In the genomic region with DNA sequence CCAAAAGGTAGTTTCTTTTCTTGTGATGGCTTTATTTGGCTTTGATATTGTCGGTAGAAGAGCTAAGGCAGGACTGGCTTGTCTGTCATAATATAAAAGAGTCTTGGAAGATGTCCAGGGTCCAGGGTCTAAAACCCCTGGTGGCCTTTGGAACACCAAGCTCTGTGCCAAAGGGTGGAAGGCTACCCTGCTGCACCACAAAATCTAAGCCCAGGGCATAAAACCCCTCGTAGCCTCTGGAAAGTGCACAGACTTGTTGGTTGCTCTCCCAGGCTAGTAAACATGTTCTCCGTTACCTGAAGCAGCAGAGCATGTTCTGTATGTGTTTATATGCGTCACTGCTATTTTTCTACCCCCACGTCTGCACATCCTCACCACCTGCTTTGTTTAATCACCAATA, we compare ENCODE assay signal across 3 cellular contexts.
TF ChIP-seq lines count a peak whose summit lies in the region.

No MANE protein-coding gene starts in this region.

TF ChIP-seq in liver, 16 proteins besides CTCF, POLR2A, EP300 and RAD21:
- peak; percentile 89 for TF ChIP-seq HNF4G (IDR thresholded peaks at IDR 0.05)
- TF ChIP-seq SP1 (IDR thresholded peaks at IDR 0.05) = peak; percentile 89
- TF ChIP-seq, protein P1, sequence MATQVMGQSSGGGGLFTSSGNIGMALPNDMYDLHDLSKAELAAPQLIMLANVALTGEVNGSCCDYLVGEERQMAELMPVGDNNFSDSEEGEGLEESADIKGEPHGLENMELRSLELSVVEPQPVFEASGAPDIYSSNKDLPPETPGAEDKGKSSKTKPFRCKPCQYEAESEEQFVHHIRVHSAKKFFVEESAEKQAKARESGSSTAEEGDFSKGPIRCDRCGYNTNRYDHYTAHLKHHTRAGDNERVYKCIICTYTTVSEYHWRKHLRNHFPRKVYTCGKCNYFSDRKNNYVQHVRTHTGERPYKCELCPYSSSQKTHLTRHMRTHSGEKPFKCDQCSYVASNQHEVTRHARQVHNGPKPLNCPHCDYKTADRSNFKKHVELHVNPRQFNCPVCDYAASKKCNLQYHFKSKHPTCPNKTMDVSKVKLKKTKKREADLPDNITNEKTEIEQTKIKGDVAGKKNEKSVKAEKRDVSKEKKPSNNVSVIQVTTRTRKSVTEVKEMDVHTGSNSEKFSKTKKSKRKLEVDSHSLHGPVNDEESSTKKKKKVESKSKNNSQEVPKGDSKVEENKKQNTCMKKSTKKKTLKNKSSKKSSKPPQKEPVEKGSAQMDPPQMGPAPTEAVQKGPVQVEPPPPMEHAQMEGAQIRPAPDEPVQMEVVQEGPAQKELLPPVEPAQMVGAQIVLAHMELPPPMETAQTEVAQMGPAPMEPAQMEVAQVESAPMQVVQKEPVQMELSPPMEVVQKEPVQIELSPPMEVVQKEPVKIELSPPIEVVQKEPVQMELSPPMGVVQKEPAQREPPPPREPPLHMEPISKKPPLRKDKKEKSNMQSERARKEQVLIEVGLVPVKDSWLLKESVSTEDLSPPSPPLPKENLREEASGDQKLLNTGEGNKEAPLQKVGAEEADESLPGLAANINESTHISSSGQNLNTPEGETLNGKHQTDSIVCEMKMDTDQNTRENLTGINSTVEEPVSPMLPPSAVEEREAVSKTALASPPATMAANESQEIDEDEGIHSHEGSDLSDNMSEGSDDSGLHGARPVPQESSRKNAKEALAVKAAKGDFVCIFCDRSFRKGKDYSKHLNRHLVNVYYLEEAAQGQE (IDR thresholded peaks at IDR 0.05) = no peak
- TF ChIP-seq RXRA (IDR thresholded peaks at IDR 0.05) = peak; percentile 50 to 63
- TF ChIP-seq HNF4A (conservative IDR thresholded peaks at IDR 0.05) = peak; percentile 89 to 96
- peak in 1 of 2 donors; percentile 44 for TF ChIP-seq JUND (IDR thresholded peaks at IDR 0.05)
- TF ChIP-seq, protein P2, sequence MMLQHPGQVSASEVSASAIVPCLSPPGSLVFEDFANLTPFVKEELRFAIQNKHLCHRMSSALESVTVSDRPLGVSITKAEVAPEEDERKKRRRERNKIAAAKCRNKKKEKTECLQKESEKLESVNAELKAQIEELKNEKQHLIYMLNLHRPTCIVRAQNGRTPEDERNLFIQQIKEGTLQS (IDR thresholded peaks at IDR 0.05) = no peak

TF ChIP-seq in HepG2, 621 proteins besides CTCF, POLR2A, EP300 and RAD21 (continues in another document):
- TF ChIP-seq, protein P3, sequence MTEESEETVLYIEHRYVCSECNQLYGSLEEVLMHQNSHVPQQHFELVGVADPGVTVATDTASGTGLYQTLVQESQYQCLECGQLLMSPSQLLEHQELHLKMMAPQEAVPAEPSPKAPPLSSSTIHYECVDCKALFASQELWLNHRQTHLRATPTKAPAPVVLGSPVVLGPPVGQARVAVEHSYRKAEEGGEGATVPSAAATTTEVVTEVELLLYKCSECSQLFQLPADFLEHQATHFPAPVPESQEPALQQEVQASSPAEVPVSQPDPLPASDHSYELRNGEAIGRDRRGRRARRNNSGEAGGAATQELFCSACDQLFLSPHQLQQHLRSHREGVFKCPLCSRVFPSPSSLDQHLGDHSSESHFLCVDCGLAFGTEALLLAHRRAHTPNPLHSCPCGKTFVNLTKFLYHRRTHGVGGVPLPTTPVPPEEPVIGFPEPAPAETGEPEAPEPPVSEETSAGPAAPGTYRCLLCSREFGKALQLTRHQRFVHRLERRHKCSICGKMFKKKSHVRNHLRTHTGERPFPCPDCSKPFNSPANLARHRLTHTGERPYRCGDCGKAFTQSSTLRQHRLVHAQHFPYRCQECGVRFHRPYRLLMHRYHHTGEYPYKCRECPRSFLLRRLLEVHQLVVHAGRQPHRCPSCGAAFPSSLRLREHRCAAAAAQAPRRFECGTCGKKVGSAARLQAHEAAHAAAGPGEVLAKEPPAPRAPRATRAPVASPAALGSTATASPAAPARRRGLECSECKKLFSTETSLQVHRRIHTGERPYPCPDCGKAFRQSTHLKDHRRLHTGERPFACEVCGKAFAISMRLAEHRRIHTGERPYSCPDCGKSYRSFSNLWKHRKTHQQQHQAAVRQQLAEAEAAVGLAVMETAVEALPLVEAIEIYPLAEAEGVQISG (CRISPR knock-in tag; IDR thresholded peaks at IDR 0.05) = no peak
- TF ChIP-seq ZNF572 (CRISPR knock-in tag; IDR thresholded peaks at IDR 0.05) (no peak), ZBTB7A (CRISPR knock-in tag; IDR thresholded peaks at IDR 0.05) (no peak), MIXL1 (CRISPR knock-in tag; IDR thresholded peaks at IDR 0.05) (no peak)
- TF ChIP-seq, protein P4, sequence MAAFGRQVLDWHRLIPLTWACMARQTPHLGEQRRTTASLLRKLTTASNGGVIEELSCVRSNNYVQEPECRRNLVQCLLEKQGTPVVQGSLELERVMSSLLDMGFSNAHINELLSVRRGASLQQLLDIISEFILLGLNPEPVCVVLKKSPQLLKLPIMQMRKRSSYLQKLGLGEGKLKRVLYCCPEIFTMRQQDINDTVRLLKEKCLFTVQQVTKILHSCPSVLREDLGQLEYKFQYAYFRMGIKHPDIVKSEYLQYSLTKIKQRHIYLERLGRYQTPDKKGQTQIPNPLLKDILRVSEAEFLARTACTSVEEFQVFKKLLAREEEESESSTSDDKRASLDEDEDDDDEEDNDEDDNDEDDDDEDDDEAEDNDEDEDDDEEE (CRISPR knock-in tag; IDR thresholded peaks at IDR 0.05) = no peak
- TF ChIP-seq, protein P5, sequence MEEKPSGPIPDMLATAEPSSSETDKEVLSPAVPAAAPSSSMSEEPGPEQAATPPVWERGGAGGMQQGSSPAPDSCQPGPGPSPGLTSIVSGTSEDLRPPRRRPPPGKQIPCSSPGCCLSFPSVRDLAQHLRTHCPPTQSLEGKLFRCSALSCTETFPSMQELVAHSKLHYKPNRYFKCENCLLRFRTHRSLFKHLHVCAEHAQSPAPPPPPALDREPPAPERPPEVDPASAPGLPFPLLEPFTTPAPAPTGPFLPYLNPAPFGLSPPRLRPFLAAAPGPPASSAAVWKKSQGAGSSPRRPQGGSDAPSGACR (CRISPR knock-in tag; IDR thresholded peaks at IDR 0.05) = no peak
- TF ChIP-seq, protein P6, sequence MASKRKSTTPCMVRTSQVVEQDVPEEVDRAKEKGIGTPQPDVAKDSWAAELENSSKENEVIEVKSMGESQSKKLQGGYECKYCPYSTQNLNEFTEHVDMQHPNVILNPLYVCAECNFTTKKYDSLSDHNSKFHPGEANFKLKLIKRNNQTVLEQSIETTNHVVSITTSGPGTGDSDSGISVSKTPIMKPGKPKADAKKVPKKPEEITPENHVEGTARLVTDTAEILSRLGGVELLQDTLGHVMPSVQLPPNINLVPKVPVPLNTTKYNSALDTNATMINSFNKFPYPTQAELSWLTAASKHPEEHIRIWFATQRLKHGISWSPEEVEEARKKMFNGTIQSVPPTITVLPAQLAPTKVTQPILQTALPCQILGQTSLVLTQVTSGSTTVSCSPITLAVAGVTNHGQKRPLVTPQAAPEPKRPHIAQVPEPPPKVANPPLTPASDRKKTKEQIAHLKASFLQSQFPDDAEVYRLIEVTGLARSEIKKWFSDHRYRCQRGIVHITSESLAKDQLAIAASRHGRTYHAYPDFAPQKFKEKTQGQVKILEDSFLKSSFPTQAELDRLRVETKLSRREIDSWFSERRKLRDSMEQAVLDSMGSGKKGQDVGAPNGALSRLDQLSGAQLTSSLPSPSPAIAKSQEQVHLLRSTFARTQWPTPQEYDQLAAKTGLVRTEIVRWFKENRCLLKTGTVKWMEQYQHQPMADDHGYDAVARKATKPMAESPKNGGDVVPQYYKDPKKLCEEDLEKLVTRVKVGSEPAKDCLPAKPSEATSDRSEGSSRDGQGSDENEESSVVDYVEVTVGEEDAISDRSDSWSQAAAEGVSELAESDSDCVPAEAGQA (IDR thresholded peaks at IDR 0.05; ENCODE audit: low read depth) = no peak
- TF ChIP-seq, protein P6 (CRISPR knock-in tag; IDR thresholded peaks at IDR 0.05; ENCODE audit: borderline replicate concordance) = no peak

TF ChIP-seq in H1, 55 proteins besides CTCF, POLR2A, EP300 and RAD21:
- no peak for TF ChIP-seq CBX5 (IDR thresholded peaks at IDR 0.05; ENCODE audit: low read depth, low read length)
